ENCODE assay signal across 15 cellular contexts in the genomic region with DNA sequence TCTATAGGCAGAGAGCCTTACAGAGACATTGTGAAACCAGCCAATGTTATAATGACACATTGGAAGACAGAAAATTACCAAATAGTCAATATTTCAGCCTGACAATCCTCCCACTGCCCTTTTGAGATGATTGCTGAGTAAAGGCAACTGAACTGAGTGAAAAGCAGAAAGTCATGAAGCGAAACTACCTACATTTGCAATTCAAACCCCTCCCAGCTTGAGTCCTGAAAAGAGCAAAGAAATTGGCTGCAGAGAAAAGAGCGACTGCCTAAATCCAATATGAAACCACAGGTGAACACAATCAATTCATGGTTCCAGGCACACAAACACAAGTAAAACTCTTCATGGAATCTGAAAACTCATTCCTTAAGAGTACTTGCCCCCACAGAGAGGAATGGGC.
"Had no signal": no experiment of that assay in that cellular context is flagged by ENCODE, and none has a peak within 500 bp of the region (broad histone marks: within the 10 kb centered on the region; RNA-seq: fewer than 3 reads in every experiment).

No MANE protein-coding gene starts in this region.

- H3K4me1 Mint-ChIP-seq: stimulated activated naive B cell treated with anti-CD40 and anti-IgM and Interleukin-4, amounts not matched to agents 10 μg/mL and 1 μg/mL and 100 μg/mL, for 72 hours had no signal

- DNase-seq: activated CD4-positive, alpha-beta T cell treated with anti-CD3 and anti-CD28 coated beads, Interleukin-2, amount 50 U/mL, for 1 hour; activated CD4-positive, CD25-positive, alpha-beta regulatory T cell treated with anti-CD3 and anti-CD28 coated beads, Interleukin-2, amount 50 U/mL, for 72 hours; activated CD8-positive, alpha-beta memory T cell treated with anti-CD3 and anti-CD28 coated beads, Interleukin-2, amount 50 U/mL, for 4 hours; activated naive CD4-positive, alpha-beta T cell treated with anti-CD3 and anti-CD28 coated beads for 36 hours; activated T-cell treated with anti-CD3 and anti-CD28 coated beads, Interleukin-2, amount 50 U/mL, for 4 hours; body of pancreas; foreskin fibroblast; kidney glomerular epithelial cell; left ventricle myocardium inferior; mammary epithelial cell; stimulated activated naive B cell treated with anti-CD40 and anti-IgM and Interleukin-4, amounts not matched to agents 10 μg/mL and 1 μg/mL and 100 μg/mL, for 72 hours; upper lobe of right lung had no signal

- H3K9me3 Mint-ChIP-seq: activated naive CD4-positive, alpha-beta T cell treated with anti-CD3 and anti-CD28 coated beads for 36 hours; activated T-cell treated with anti-CD3 and anti-CD28 coated beads, Interleukin-2, amount 50 U/mL, for 4 hours had no signal

- H3K27me3 ChIP-seq: body of pancreas, upper lobe of right lung had no signal

- H3K4me3 ChIP-seq: body of pancreas, left ventricle myocardium inferior, thoracic aorta, upper lobe of right lung had no signal

- H3K4me1 ChIP-seq: body of pancreas, left ventricle myocardium inferior, upper lobe of right lung had no signal

- H3K36me3 Mint-ChIP-seq: stimulated activated naive B cell treated with anti-CD40 and anti-IgM and Interleukin-4, amounts not matched to agents 10 μg/mL and 1 μg/mL and 100 μg/mL, for 72 hours had no signal

- H3K27ac Mint-ChIP-seq: activated naive CD4-positive, alpha-beta T cell treated with anti-CD3 and anti-CD28 coated beads for 36 hours; progenitor cell of endocrine pancreas; stimulated activated naive B cell treated with anti-CD40 and anti-IgM and Interleukin-4, amounts not matched to agents 10 μg/mL and 1 μg/mL and 100 μg/mL, for 72 hours had no signal

- H3K4me3 Mint-ChIP-seq: activated naive CD4-positive, alpha-beta T cell treated with anti-CD3 and anti-CD28 coated beads for 36 hours; activated T-cell treated with anti-CD3 and anti-CD28 coated beads, Interleukin-2, amount 50 U/mL, for 4 hours; stimulated activated naive B cell treated with anti-CD40 and anti-IgM and Interleukin-4, amounts not matched to agents 10 μg/mL and 1 μg/mL and 100 μg/mL, for 72 hours had no signal

- H3K9me3 ChIP-seq: body of pancreas, thoracic aorta, upper lobe of right lung had no signal

- H3K36me3 ChIP-seq: left ventricle myocardium inferior, thoracic aorta, upper lobe of right lung had no signal

- H3K27ac ChIP-seq: body of pancreas, epithelial cell of prostate, left ventricle myocardium inferior, thoracic aorta, upper lobe of right lung had no signal

- H3K27me3 Mint-ChIP-seq: progenitor cell of endocrine pancreas; stimulated activated naive B cell treated with anti-CD40 and anti-IgM and Interleukin-4, amounts not matched to agents 10 μg/mL and 1 μg/mL and 100 μg/mL, for 72 hours had no signal
